ENCODE assay signal across 1 cellular context in genomic region chr1:156767101-156767878, GRCh38.
TF ChIP-seq lines count a peak whose summit lies in the region.

TSS of gene PRCC (plus strand) at chr1:156767535. CDS start at chr1:156767772, 237 bp downstream.

TF ChIP-seq in HepG2, 621 proteins besides CTCF, POLR2A, EP300 and RAD21 (continued from another document and continues in another):
- TF ChIP-seq ZNF318 (CRISPR knock-in tag; IDR thresholded peaks at IDR 0.05) (no peak; the same call in 1 of the 2 replicates), ZNF766 (CRISPR knock-in tag; IDR thresholded peaks at IDR 0.05; ENCODE audit: borderline replicate concordance) (peak; percentile 74; the same call in 1 of the 2 replicates), KIAA2018 (CRISPR knock-in tag; IDR thresholded peaks at IDR 0.05; ENCODE audit: borderline replicate concordance) (0 out of 2 replicates have a peak, but pooled peaks have one; percentile 66), YY1 (IDR thresholded peaks at IDR 0.05; ENCODE audit: insufficient read depth, insufficient replicate concordance, low read depth, low read length) (peak; percentile 95), ZNF607 (CRISPR knock-in tag; IDR thresholded peaks at IDR 0.05; ENCODE audit: borderline replicate concordance) (no peak), CERS6 (CRISPR knock-in tag; IDR thresholded peaks at IDR 0.05) (no peak), MLXIP (CRISPR knock-in tag; IDR thresholded peaks at IDR 0.05; ENCODE audit: borderline replicate concordance) (no peak), HNF1A (IDR thresholded peaks at IDR 0.05; ENCODE audit: low read depth) (0 out of 2 replicates have a peak, but pooled peaks have one; percentile 25), HNF1A (CRISPR knock-in tag; IDR thresholded peaks at IDR 0.05; ENCODE audit: borderline replicate concordance) (no peak), ISL2 (CRISPR knock-in tag; IDR thresholded peaks at IDR 0.05) (0 out of 2 replicates have a peak, but pooled peaks have one; percentile 16), GATA4 (IDR thresholded peaks at IDR 0.05; ENCODE audit: borderline replicate concordance, low read depth) (no peak), SIN3B (IDR thresholded peaks at IDR 0.05; ENCODE audit: low read length) (no peak), SP5 (CRISPR knock-in tag; IDR thresholded peaks at IDR 0.05; ENCODE audit: borderline replicate concordance, low read depth) (peak; percentile 56), ZNF770 (CRISPR knock-in tag; IDR thresholded peaks at IDR 0.05) (0 out of 2 replicates have a peak, but pooled peaks have one; percentile 38), E2F5 (CRISPR knock-in tag; conservative IDR thresholded peaks at IDR 0.05) (0 out of 2 replicates have a peak, but pooled peaks have one; percentile 6), HOXA3 (CRISPR knock-in tag; IDR thresholded peaks at IDR 0.05) (peak; percentile 79; the same call in 1 of the 2 replicates)
